30 cellular contexts compared by ENCODE assay signal in genomic region chr17:64247836-64248235, GRCh38.
"Had no signal": no experiment of that assay in that cellular context is flagged by ENCODE, and none has a peak within 500 bp of the region (broad histone marks: within the 10 kb centered on the region; RNA-seq: fewer than 3 reads in every experiment).

No MANE protein-coding gene starts in this region.

- H3K9me3 Mint-ChIP-seq: activated CD4-positive, alpha-beta T cell treated with anti-CD3 and anti-CD28 coated beads, Interleukin-2, amount 10 ng/mL, durations not matched to agents 7 days and 5 days; activated naive CD4-positive, alpha-beta T cell treated with anti-CD3 and anti-CD28 coated beads, Interleukin-2, amount 50 U/mL, for 24 hours; activated naive CD8-positive, alpha-beta T cell treated with anti-CD3 and anti-CD28 coated beads, Interleukin-2, amount 10 ng/mL, durations not matched to agents 7 days and 5 days; activated T-cell treated with anti-CD3 and anti-CD28 coated beads, Interleukin-2, amount 50 U/mL, for 24 hours; activated T-helper 2 cell treated with anti-CD3 and anti-CD28 coated beads, Interferon-gamma antibody, Interleukin-2, Interleukin-4, amounts not matched to agents 10 μg/mL and 5 μg/mL and 100 μg/mL, durations not matched to agents 14 hours and 24 hours and 36 hours had no signal

- DNase-seq: activated CD4-positive, alpha-beta T cell treated with anti-CD3 and anti-CD28 coated beads for 36 hours; activated CD4-positive, alpha-beta T cell treated with anti-CD3 and anti-CD28 coated beads, Interleukin-2, amount 10 ng/mL, durations not matched to agents 7 days and 5 days; activated CD4-positive, alpha-beta T cell treated with anti-CD3 and anti-CD28 coated beads, Interleukin-2, amount 50 U/mL, for 48 hours; activated CD8-positive, alpha-beta T cell treated with anti-CD3 and anti-CD28 coated beads, Interleukin-2, amount 10 ng/mL, durations not matched to agents 7 days and 5 days; activated gamma-delta T cell; activated naive CD4-positive, alpha-beta T cell treated with Interleukin-2 at 50 U/mL for 16 hours; activated naive CD8-positive, alpha-beta T cell treated with anti-CD3 and anti-CD28 coated beads, Interleukin-2, amount 10 ng/mL, durations not matched to agents 7 days and 5 days; activated T-cell treated with anti-CD3 and anti-CD28 coated beads, Interleukin-2, amount 50 U/mL, for 24 hours; amygdala; body of pancreas; NCI-H1092 treated with DMSO at 0.1 percent for 48 hours; NCI-H1417; NCI-H146; NCI-H187; NCI-H2029 treated with DMSO at 0.1 percent for 48 hours; NCI-H2107; NCI-H2171; NCI-H446; NCI-H510A treated with DMSO at 0.1 percent for 48 hours; NCI-H69; SHP77; SJCRH30; T1000 had no signal

- H3K27ac Mint-ChIP-seq: activated CD4-positive, alpha-beta T cell treated with anti-CD3 and anti-CD28 coated beads for 36 hours; activated CD8-positive, alpha-beta T cell treated with anti-CD3 and anti-CD28 coated beads, Interleukin-2, amount 10 ng/mL, durations not matched to agents 7 days and 5 days; activated naive CD4-positive, alpha-beta T cell treated with anti-CD3 and anti-CD28 coated beads, Interleukin-2, amount 50 U/mL, for 24 hours; activated naive CD8-positive, alpha-beta T cell treated with anti-CD3 and anti-CD28 coated beads, Interleukin-2, amount 10 ng/mL, durations not matched to agents 7 days and 5 days; activated T-cell treated with anti-CD3 and anti-CD28 coated beads, Interleukin-2, amount 50 U/mL, for 24 hours; activated T-helper 2 cell treated with anti-CD3 and anti-CD28 coated beads, Interferon-gamma antibody, Interleukin-2, Interleukin-4, amounts not matched to agents 10 μg/mL and 5 μg/mL and 100 μg/mL, durations not matched to agents 14 hours and 24 hours and 36 hours had no signal

- H3K9me3 ChIP-seq: ascending aorta, body of pancreas, SJCRH30 had no signal

- H3K36me3 ChIP-seq: ascending aorta, SJCRH30 had no signal

- H3K27ac ChIP-seq: ascending aorta, KMS-11, SJCRH30, SK-N-MC had no signal

- H3K4me3 Mint-ChIP-seq: activated CD4-positive, alpha-beta T cell treated with anti-CD3 and anti-CD28 coated beads for 36 hours; activated CD4-positive, alpha-beta T cell treated with anti-CD3 and anti-CD28 coated beads, Interleukin-2, amount 10 ng/mL, durations not matched to agents 7 days and 5 days; activated CD8-positive, alpha-beta T cell treated with anti-CD3 and anti-CD28 coated beads, Interleukin-2, amount 10 ng/mL, durations not matched to agents 7 days and 5 days; activated naive CD4-positive, alpha-beta T cell treated with anti-CD3 and anti-CD28 coated beads, Interleukin-2, amount 50 U/mL, for 24 hours; activated naive CD8-positive, alpha-beta T cell treated with anti-CD3 and anti-CD28 coated beads, Interleukin-2, amount 10 ng/mL, durations not matched to agents 7 days and 5 days; activated T-cell treated with anti-CD3 and anti-CD28 coated beads, Interleukin-2, amount 50 U/mL, for 24 hours had no signal

- H3K27me3 Mint-ChIP-seq: activated CD4-positive, alpha-beta T cell treated with anti-CD3 and anti-CD28 coated beads for 36 hours; activated CD4-positive, alpha-beta T cell treated with anti-CD3 and anti-CD28 coated beads, Interleukin-2, amount 10 ng/mL, durations not matched to agents 7 days and 5 days; activated naive CD4-positive, alpha-beta T cell treated with anti-CD3 and anti-CD28 coated beads, Interleukin-2, amount 50 U/mL, for 24 hours; activated T-cell treated with anti-CD3 and anti-CD28 coated beads, Interleukin-2, amount 50 U/mL, for 24 hours had no signal

- H3K4me3 ChIP-seq: ascending aorta, body of pancreas, SJCRH30, SK-N-MC had no signal

- H3K27me3 ChIP-seq: ascending aorta, body of pancreas, SJCRH30 had no signal

- ATAC-seq: activated CD4-positive, alpha-beta T cell treated with anti-CD3 and anti-CD28 coated beads for 36 hours; activated CD4-positive, CD25-positive, alpha-beta regulatory T cell treated with anti-CD3 and anti-CD28 coated beads, Interleukin-2, amount 50 U/mL, for 24 hours; activated CD8-positive, alpha-beta T cell treated with anti-CD3 and anti-CD28 coated beads, Interleukin-2, amount 10 ng/mL, durations not matched to agents 7 days and 5 days; body of pancreas; Panc1 had no signal
